Comparison of ENCODE assay signal across 1 cellular context in the genomic region with DNA sequence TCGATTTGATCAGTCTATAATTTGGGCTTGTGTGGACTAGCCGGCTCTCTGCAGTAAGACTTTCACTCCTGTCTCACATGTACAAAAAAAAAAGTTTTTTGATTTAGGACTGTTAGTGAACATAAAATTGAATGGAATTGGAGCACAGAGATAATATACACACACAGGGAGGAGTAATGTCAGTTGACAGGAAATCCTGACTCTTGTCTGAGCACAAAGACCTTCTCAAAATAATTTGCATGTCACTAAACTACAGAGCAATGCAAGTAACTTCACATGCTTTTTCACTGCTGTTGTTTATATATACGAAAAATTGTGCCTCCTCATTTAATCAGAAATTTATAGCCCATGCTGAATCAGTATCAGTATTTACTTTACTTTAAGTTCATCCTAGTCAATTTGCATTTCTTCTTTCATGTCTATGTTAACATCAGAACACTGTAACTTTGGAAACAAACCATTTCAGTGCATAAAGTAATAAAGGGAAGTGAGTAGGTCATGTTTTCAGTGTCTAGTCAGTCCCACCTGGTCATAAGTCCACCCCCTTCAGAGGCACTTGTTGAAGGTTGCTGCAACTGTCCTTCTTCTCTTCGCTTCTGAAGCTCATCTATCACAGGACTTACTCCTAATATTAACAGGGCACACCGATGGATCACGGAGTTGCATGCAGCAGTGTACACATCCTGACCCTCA.
TF ChIP-seq lines count a peak whose summit lies in the region.

No MANE protein-coding gene starts in this region.

TF ChIP-seq in HepG2, 621 proteins besides CTCF, POLR2A, EP300 and RAD21 (continued from another document):
- TF ChIP-seq, protein P1, sequence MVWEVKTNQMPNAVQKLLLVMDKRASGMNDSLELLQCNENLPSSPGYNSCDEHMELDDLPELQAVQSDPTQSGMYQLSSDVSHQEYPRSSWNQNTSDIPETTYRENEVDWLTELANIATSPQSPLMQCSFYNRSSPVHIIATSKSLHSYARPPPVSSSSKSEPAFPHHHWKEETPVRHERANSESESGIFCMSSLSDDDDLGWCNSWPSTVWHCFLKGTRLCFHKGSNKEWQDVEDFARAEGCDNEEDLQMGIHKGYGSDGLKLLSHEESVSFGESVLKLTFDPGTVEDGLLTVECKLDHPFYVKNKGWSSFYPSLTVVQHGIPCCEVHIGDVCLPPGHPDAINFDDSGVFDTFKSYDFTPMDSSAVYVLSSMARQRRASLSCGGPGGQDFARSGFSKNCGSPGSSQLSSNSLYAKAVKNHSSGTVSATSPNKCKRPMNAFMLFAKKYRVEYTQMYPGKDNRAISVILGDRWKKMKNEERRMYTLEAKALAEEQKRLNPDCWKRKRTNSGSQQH (CRISPR knock-in tag; IDR thresholded peaks at IDR 0.05; ENCODE audit: low read depth): no peak
- TF ChIP-seq ZNF17 (CRISPR knock-in tag; IDR thresholded peaks at IDR 0.05) (no peak), AKAP8 (CRISPR knock-in tag; IDR thresholded peaks at IDR 0.05) (no peak), YY1 (IDR thresholded peaks at IDR 0.05; ENCODE audit: insufficient read depth, insufficient replicate concordance, low read depth, low read length) (no peak), NPAS2 (CRISPR knock-in tag; IDR thresholded peaks at IDR 0.05; ENCODE audit: borderline replicate concordance) (no peak), KLF11 (CRISPR knock-in tag; IDR thresholded peaks at IDR 0.05) (no peak), ZNF446 (CRISPR knock-in tag; IDR thresholded peaks at IDR 0.05) (no peak), ZNF780A (CRISPR knock-in tag; IDR thresholded peaks at IDR 0.05) (no peak)
- TF ChIP-seq, protein P2, sequence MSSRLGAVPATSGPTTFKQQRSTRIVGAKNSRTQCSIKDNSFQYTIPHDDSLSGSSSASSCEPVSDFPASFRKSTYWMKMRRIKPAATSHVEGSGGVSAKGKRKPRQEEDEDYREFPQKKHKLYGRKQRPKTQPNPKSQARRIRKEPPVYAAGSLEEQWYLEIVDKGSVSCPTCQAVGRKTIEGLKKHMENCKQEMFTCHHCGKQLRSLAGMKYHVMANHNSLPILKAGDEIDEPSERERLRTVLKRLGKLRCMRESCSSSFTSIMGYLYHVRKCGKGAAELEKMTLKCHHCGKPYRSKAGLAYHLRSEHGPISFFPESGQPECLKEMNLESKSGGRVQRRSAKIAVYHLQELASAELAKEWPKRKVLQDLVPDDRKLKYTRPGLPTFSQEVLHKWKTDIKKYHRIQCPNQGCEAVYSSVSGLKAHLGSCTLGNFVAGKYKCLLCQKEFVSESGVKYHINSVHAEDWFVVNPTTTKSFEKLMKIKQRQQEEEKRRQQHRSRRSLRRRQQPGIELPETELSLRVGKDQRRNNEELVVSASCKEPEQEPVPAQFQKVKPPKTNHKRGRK (CRISPR knock-in tag; IDR thresholded peaks at IDR 0.05): no peak
- TF ChIP-seq, protein P3, sequence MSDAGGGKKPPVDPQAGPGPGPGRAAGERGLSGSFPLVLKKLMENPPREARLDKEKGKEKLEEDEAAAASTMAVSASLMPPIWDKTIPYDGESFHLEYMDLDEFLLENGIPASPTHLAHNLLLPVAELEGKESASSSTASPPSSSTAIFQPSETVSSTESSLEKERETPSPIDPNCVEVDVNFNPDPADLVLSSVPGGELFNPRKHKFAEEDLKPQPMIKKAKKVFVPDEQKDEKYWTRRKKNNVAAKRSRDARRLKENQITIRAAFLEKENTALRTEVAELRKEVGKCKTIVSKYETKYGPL (CRISPR knock-in tag; IDR thresholded peaks at IDR 0.05): no peak
- TF ChIP-seq, protein P4, sequence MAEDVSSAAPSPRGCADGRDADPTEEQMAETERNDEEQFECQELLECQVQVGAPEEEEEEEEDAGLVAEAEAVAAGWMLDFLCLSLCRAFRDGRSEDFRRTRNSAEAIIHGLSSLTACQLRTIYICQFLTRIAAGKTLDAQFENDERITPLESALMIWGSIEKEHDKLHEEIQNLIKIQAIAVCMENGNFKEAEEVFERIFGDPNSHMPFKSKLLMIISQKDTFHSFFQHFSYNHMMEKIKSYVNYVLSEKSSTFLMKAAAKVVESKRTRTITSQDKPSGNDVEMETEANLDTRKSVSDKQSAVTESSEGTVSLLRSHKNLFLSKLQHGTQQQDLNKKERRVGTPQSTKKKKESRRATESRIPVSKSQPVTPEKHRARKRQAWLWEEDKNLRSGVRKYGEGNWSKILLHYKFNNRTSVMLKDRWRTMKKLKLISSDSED (CRISPR knock-in tag; IDR thresholded peaks at IDR 0.05): no peak
TF ChIP-seq in HepG2: peak in this region for 0.
